In genomic region chr22:36379593-36380361, GRCh38 we compare ENCODE assay signal across 9 cellular contexts. TPM values are rescaled to one million over a fixed set of nuclear protein-coding genes. Genes with fewer than 3 reads are reported as not detected.
A peak's percentile ranks its signal among the peaks of the same experiment; 100 is the strongest.
DNase-seq lines count a peak whose midpoint lies in the region; ATAC-seq and TF ChIP-seq lines count a peak whose summit lies in the region.
"Had no signal": no experiment of that assay in that cellular context is flagged by ENCODE, and none has a peak within 500 bp of the region (broad histone marks: within the 10 kb centered on the region; RNA-seq: fewer than 3 reads in every experiment).

No MANE protein-coding gene starts in this region.

- TF ChIP-seq CTCF in AG04449 (IDR thresholded peaks at IDR 0.05; ENCODE audit: insufficient read depth, low read length, missing control alignments) (no peak), Loucy (conservative IDR thresholded peaks at IDR 0.05; ENCODE audit: low read length) (no peak), body of pancreas (IDR thresholded peaks at IDR 0.05) (no peak)

- peak overlapping the region; percentile 95 to 100 (median 98) for H3K27ac Mint-ChIP-seq in naive thymus-derived CD4-positive, alpha-beta T cell

- H2AFZ ChIP-seq in Loucy (ENCODE audit: low read length): no peak overlapping the region

- H3K27me3 ChIP-seq in Loucy (ENCODE audit: insufficient read depth, low read length, poor library complexity, severe bottlenecking): no peaks in the 10 kb centered on the region
- no peaks in the 10 kb centered on the region for H3K27me3 ChIP-seq in body of pancreas
- H3K27me3 ChIP-seq in naive thymus-derived CD4-positive, alpha-beta T cell (ENCODE audit: control insufficient read depth in 2 of 2, insufficient read depth in 2 of 2, low read length in 2 of 2): no peaks in the 10 kb centered on the region
- H3K27me3 ChIP-seq: cardiac muscle cell had no signal

- H3K9ac ChIP-seq in Loucy (ENCODE audit: low read depth, low read length, poor library complexity, severe bottlenecking): peak overlapping the region; percentile 30

- H3K4me3 Mint-ChIP-seq in naive thymus-derived CD4-positive, alpha-beta T cell: peak overlapping the region; percentile 80 to 92 (median 88)

- peaks cover 4 to 54% (median 21%) of the 10 kb centered on the region in 5 donors for H3K36me3 Mint-ChIP-seq in naive thymus-derived CD4-positive, alpha-beta T cell

- H3K27ac ChIP-seq in body of pancreas: peak overlapping the region; percentile 36 to 100 (median 72)
- H3K27ac ChIP-seq in naive thymus-derived CD4-positive, alpha-beta T cell (ENCODE audit: low read depth, low read length): peak overlapping the region; percentile 80
- H3K27ac ChIP-seq: cardiac muscle cell had no signal

- peaks cover 97% of the 10 kb centered on the region for H3K79me2 ChIP-seq in Loucy (ENCODE audit: insufficient read depth, low read length)

- ATAC-seq in body of pancreas (no peak), GM19035 (IDR thresholded peaks at IDR 0.05; ENCODE audit: unreplicated experiment) (no peak)
- ATAC-seq in naive thymus-derived CD4-positive, alpha-beta T cell: peak; percentile 56

- WGBS in body of pancreas, 2 donors: 48 to 52% methylated on average over 5 to 16 of the region's 16 CpGs

- H3K36me3 ChIP-seq in Loucy (ENCODE audit: insufficient read depth, low read length) (peaks cover 7% of the 10 kb centered on the region; the same call in 1 of the 2 replicates), body of pancreas (replicated peaks in 1 of 2; ENCODE audit: insufficient read depth in 1 of 2, low read depth in 2 of 2) (no peaks in the 10 kb centered on the region)
- H3K36me3 ChIP-seq in naive thymus-derived CD4-positive, alpha-beta T cell (ENCODE audit: control insufficient read depth in 2 of 3, insufficient read depth in 3 of 3, low read length in 3 of 3): peaks cover 0 to 13% (median 5%) of the 10 kb centered on the region in 3 experiments
- H3K36me3 ChIP-seq: cardiac muscle cell had no signal

- H3K27me3 Mint-ChIP-seq in naive thymus-derived CD4-positive, alpha-beta T cell: no peaks in the 10 kb centered on the region

- no peaks in the 10 kb centered on the region for H3K9me3 ChIP-seq in Loucy (ENCODE audit: insufficient read depth, low read depth, low read length)
- no peaks in the 10 kb centered on the region for H3K9me3 ChIP-seq in body of pancreas
- no peaks in the 10 kb centered on the region for H3K9me3 ChIP-seq in naive thymus-derived CD4-positive, alpha-beta T cell (ENCODE audit: control insufficient read depth in 2 of 3, low read length in 3 of 3)

- peaks cover 41 to 95% (median 89%) of the 10 kb centered on the region in 7 donors for H3K4me1 Mint-ChIP-seq in naive thymus-derived CD4-positive, alpha-beta T cell

- H3K9me2 ChIP-seq in Loucy (replicated peaks; ENCODE audit: low read depth, low read length): no peaks in the 10 kb centered on the region

- H3K4me1 ChIP-seq in Loucy (ENCODE audit: insufficient read depth, low read length, poor library complexity, severe bottlenecking): peaks cover 74% of the 10 kb centered on the region
- H3K4me1 ChIP-seq in body of pancreas: peaks cover 92% of the 10 kb centered on the region
- H3K4me1 ChIP-seq in naive thymus-derived CD4-positive, alpha-beta T cell (ENCODE audit: control insufficient read depth in 2 of 2, insufficient read depth in 2 of 2, low read length in 2 of 2): peaks cover 84% of the 10 kb centered on the region in 2 donors

- peak in 1 of 3 donors; percentile 4 for TF ChIP-seq POLR2A in body of pancreas (IDR thresholded peaks at IDR 0.05)

- peaks cover 91% of the 10 kb centered on the region for H4K20me1 ChIP-seq in Loucy (ENCODE audit: insufficient read depth, low read length, poor library complexity, severe bottlenecking)

- POLR2A ChIA-PET in AG04449 (lab: Yijun Ruan, JAX): interaction anchor here (0.5 to 2.0 kb wide), 4 partner anchors 8 to 90 kb away, joined by 3 to 12 read pairs (median 6); partner anchors contain the start of gene MYH9
- POLR2A ChIA-PET in naive thymus-derived CD4-positive, alpha-beta T cell (lab: Charles Lee): interaction anchor here (0.6 to 35.9 kb wide), 10 partner anchors 9 to 141 kb away, joined by 3 to 1512 read pairs (median 4); partner anchors contain the start of gene MYH9

- H3K9me3 Mint-ChIP-seq in naive thymus-derived CD4-positive, alpha-beta T cell: no peaks in the 10 kb centered on the region

- H3K4me3 ChIP-seq in AG04449 (ENCODE audit: low read depth, low read length) (peak overlapping the region; percentile 8; the same call in 1 of the 2 replicates), Loucy (ENCODE audit: low read length, poor library complexity, severe bottlenecking) (peak overlapping the region; percentile 4), body of pancreas (no peak overlapping the region)
- H3K4me3 ChIP-seq in naive thymus-derived CD4-positive, alpha-beta T cell (ENCODE audit: low read length): peak overlapping the region; percentile 47
- H3K4me3 ChIP-seq: cardiac muscle cell had no signal

- H3F3A ChIP-seq in Loucy (ENCODE audit: low read depth): peaks cover 16% of the 10 kb centered on the region; the same call in 1 of the 2 replicates

- CTCF ChIA-PET in AG04449 (lab: Yijun Ruan, JAX): interaction anchor here (1.4 to 2.9 kb wide), 3 partner anchors 88 to 91 kb away, joined by 4 to 9 read pairs (median 5); no protein-coding TSS in a partner anchor
- CTCF ChIA-PET in naive thymus-derived CD4-positive, alpha-beta T cell (lab: Charles Lee): interaction anchor here (1.0 to 6.0 kb wide), 6 partner anchors 10 to 91 kb away, joined by 3 to 31 read pairs (median 4); no protein-coding TSS in a partner anchor

- intact Hi-C loops in body of pancreas (cut with DNase I): loop anchor here (5.0 kb wide), 1 partner anchor 42 kb away; no protein-coding TSS in a partner anchor
- intact Hi-C loops in naive thymus-derived CD4-positive, alpha-beta T cell (cut with micrococcal nuclease): loop anchor here (1.0 to 10.0 kb wide), 4 partner anchors 10 to 855 kb away; partner anchors contain the start of gene APOL2 (in 1 of the 2)

- no peak for DNase-seq in AG04449 (ENCODE audit: low read depth, low spot score)
- peak in 1 of 4 donors; percentile 57 for DNase-seq in body of pancreas
- DNase-seq in naive thymus-derived CD4-positive, alpha-beta T cell: peak in 7 of 9 donors; percentile 59 to 68 (median 63)
- DNase-seq in inferior parietal cortex (ENCODE audit: extremely low spot score): no peak
- no peak for DNase-seq in nucleus accumbens (lab: John Stamatoyannopoulos, UW)
- no peak for DNase-seq in NCI-H146 treated with DMSO at 0.1 percent for 48 hours (lab: John Stamatoyannopoulos, UW; ENCODE audit: unreplicated experiment)

- peak overlapping the region; percentile 56 for H3K4me2 ChIP-seq in Loucy (ENCODE audit: low read depth, low read length, poor library complexity, severe bottlenecking)

RNA-seq across cellular contexts. Expression of gene MYH9, which starts 8.0 kb away (rescaled TPM):
- total RNA-seq in body of pancreas: 100 to 1,000 TPM; 294 to 323 TPM
- total RNA-seq in naive thymus-derived CD4-positive, alpha-beta T cell: 100 to 1,000 TPM; 650 to 900 (median 803) TPM
- 100 to 1,000 TPM in 1 of 2 donors, 10 to 100 TPM in 1; 95.5 to 501 TPM for polyA plus RNA-seq in naive thymus-derived CD4-positive, alpha-beta T cell

Comparison
In these comparisons a context has a peak if more than half of its experiments do, and no peak if none do; other contexts are left out.
1. DNase-seq: peak in naive thymus-derived CD4-positive, alpha-beta T cell (7 of 9); none in AG04449 (single experiment), inferior parietal cortex (single experiment), nucleus accumbens (0 of 56) and NCI-H146 treated with DMSO at 0.1 percent for 48 hours (single experiment).
2. H3K4me3 ChIP-seq: peak in AG04449 (single experiment), Loucy (single experiment) and naive thymus-derived CD4-positive, alpha-beta T cell (single experiment); none in body of pancreas (0 of 2).